In genomic region chr2:185537689-185538088, GRCh38 we compare ENCODE assay signal across 2 cellular contexts.
TF ChIP-seq lines count a peak whose summit lies in the region.

No MANE protein-coding gene starts in this region.

TF ChIP-seq in GM23338, 12 proteins besides CTCF, POLR2A, EP300 and RAD21 (continued from another document):
- TF ChIP-seq ZNF462 (CRISPR knock-in tag; IDR thresholded peaks at IDR 0.05) (no peak), ZNF114 (CRISPR knock-in tag; IDR thresholded peaks at IDR 0.05) (no peak), NANOG (IDR thresholded peaks at IDR 0.05; ENCODE audit: borderline replicate concordance) (no peak), POLR2AphosphoS5 (IDR thresholded peaks at IDR 0.05; ENCODE audit: low read depth) (no peak), EZH2 (IDR thresholded peaks at IDR 0.05; ENCODE audit: low read depth, unreplicated experiment) (no peak), REST (IDR thresholded peaks at IDR 0.05; ENCODE audit: unreplicated experiment) (no peak), EZH2phosphoT487 (IDR thresholded peaks at IDR 0.05; ENCODE audit: unreplicated experiment) (no peak), STAT1 (IDR thresholded peaks at IDR 0.05; ENCODE audit: unreplicated experiment) (no peak), ZNF331 (CRISPR knock-in tag; IDR thresholded peaks at IDR 0.05; ENCODE audit: low read depth) (no peak), JUNB (IDR thresholded peaks at IDR 0.05; ENCODE audit: unreplicated experiment) (no peak), ETS1 (IDR thresholded peaks at IDR 0.05) (no peak)

TF ChIP-seq in H1, 55 proteins besides CTCF, POLR2A, EP300 and RAD21 (continued from another document):
- TF ChIP-seq ATF3 (IDR thresholded peaks at IDR 0.05; ENCODE audit: insufficient read depth, low read depth, low read length) (no peak), EGR1 (IDR thresholded peaks at IDR 0.05; ENCODE audit: borderline replicate concordance, low read depth, low read length) (no peak), FOSL1 (IDR thresholded peaks at IDR 0.05; ENCODE audit: insufficient read depth, low read depth, low read length) (no peak), TBP (IDR thresholded peaks at IDR 0.05; ENCODE audit: low read depth, low read length) (no peak), SP1 (IDR thresholded peaks at IDR 0.05; ENCODE audit: low read depth, low read length) (no peak), GABPA (IDR thresholded peaks at IDR 0.05; ENCODE audit: borderline replicate concordance, insufficient read depth, low read length) (no peak), TAF1 (IDR thresholded peaks at IDR 0.05; ENCODE audit: low read depth, low read length) (no peak), SIX5 (IDR thresholded peaks at IDR 0.05; ENCODE audit: low read depth, low read length) (no peak), MAFK (IDR thresholded peaks at IDR 0.05; ENCODE audit: low read depth, low read length) (no peak), CEBPB (IDR thresholded peaks at IDR 0.05; ENCODE audit: low read depth, low read length) (no peak)
